14 cellular contexts compared by ENCODE assay signal in genomic region chr4:1207157-1207470, GRCh38. TPM values are rescaled to one million over a fixed set of nuclear protein-coding genes. Genes with fewer than 3 reads are reported as not detected.
DNase-seq lines count a peak whose midpoint lies in the region; ATAC-seq and TF ChIP-seq lines count a peak whose summit lies in the region.
"Had no signal": no experiment of that assay in that cellular context is flagged by ENCODE, and none has a peak within 500 bp of the region (broad histone marks: within the 10 kb centered on the region; RNA-seq: fewer than 3 reads in every experiment).

No MANE protein-coding gene starts in this region.

- H3K4me1 Mint-ChIP-seq in activated CD8-positive, alpha-beta T cell treated with anti-CD3 and anti-CD28 coated beads for 36 hours (ENCODE audit: low read depth) = peaks cover 27% of the 10 kb centered on the region
- H3K4me1 Mint-ChIP-seq in activated CD8-positive, alpha-beta T cell treated with anti-CD3 and anti-CD28 coated beads, Interleukin-2, amount 10 ng/mL, durations not matched to agents 7 days and 5 days (ENCODE audit: low read depth) = peaks cover 32% of the 10 kb centered on the region
- no peaks in the 10 kb centered on the region; the same call in 2 of the 3 replicates for H3K4me1 Mint-ChIP-seq in GM23338

- no peak overlapping the region for H2AFZ ChIP-seq in GM23338

- H4K20me1 ChIP-seq in GM23338 (replicated peaks; ENCODE audit: insufficient read depth) = no peaks in the 10 kb centered on the region

- intact Hi-C loops in activated CD8-positive, alpha-beta T cell treated with anti-CD3 and anti-CD28 coated beads for 36 hours (cut with micrococcal nuclease) = no loop called here
- intact Hi-C loops in left ventricle myocardium inferior (cut with micrococcal nuclease) = no loop called here
- intact Hi-C loops in sciatic nerve (cut with DNase I) = no loop called here

- H3K4me3 ChIP-seq in GM23338 (no peak overlapping the region), left ventricle myocardium inferior (no peak overlapping the region)
- H3K4me3 ChIP-seq: heart right ventricle, thoracic aorta had no signal

- H3F3A ChIP-seq in GM23338 (replicated peaks; ENCODE audit: low read depth) = no peaks in the 10 kb centered on the region

- peak; percentile 0 for DNase-seq in activated CD8-positive, alpha-beta T cell treated with anti-CD3 and anti-CD28 coated beads for 36 hours
- DNase-seq in activated CD8-positive, alpha-beta T cell treated with anti-CD3 and anti-CD28 coated beads, Interleukin-2, amount 10 ng/mL, durations not matched to agents 7 days and 5 days = no peak
- DNase-seq in GM23338 (ENCODE audit: low spot score) (peak; percentile 0), left ventricle myocardium inferior (peak; percentile 16), sciatic nerve (ENCODE audit: low spot score) (peak; percentile 55), NCI-H774 (lab: John Stamatoyannopoulos, UW) (no peak), germinal center (ENCODE audit: low spot score) (no peak), NCI-H82 (lab: John Stamatoyannopoulos, UW) (no peak)
- DNase-seq: GOT3, NCI-H187 treated with DMSO at 0.1 percent for 48 hours, NCI-H446 treated with DMSO at 0.1 percent for 48 hours, SIG-M5 had no signal

- no peaks in the 10 kb centered on the region for H3K27me3 ChIP-seq in GM23338 (ENCODE audit: insufficient read depth)
- H3K27me3 ChIP-seq in left ventricle myocardium inferior (ENCODE audit: low read depth) = no peaks in the 10 kb centered on the region
- H3K27me3 ChIP-seq: heart right ventricle had no signal

- no peaks in the 10 kb centered on the region for H3K9me3 ChIP-seq in left ventricle myocardium inferior (replicated peaks)
- H3K9me3 ChIP-seq: heart right ventricle, thoracic aorta had no signal

- no peaks in the 10 kb centered on the region for H3K9me2 ChIP-seq in GM23338 (ENCODE audit: insufficient read depth)

- no peak overlapping the region for H3K27ac Mint-ChIP-seq in activated CD8-positive, alpha-beta T cell treated with anti-CD3 and anti-CD28 coated beads for 36 hours
- no peak overlapping the region for H3K27ac Mint-ChIP-seq in activated CD8-positive, alpha-beta T cell treated with anti-CD3 and anti-CD28 coated beads, Interleukin-2, amount 10 ng/mL, durations not matched to agents 7 days and 5 days
- H3K27ac Mint-ChIP-seq in GM23338 = no peak overlapping the region

- POLR2A ChIA-PET in activated CD8-positive, alpha-beta T cell treated with anti-CD3 and anti-CD28 coated beads for 36 hours (lab: Charles Lee) = interaction anchor here (1.1 kb wide), 1 partner anchor 10 kb away, joined by 3 read pairs; no protein-coding TSS in a partner anchor
- POLR2A ChIA-PET in activated CD8-positive, alpha-beta T cell treated with anti-CD3 and anti-CD28 coated beads, Interleukin-2, amount 10 ng/mL, durations not matched to agents 7 days and 5 days (lab: Charles Lee) = no interaction called here

- H3K27ac ChIP-seq in GM23338 (ENCODE audit: low read depth) = no peak overlapping the region
- H3K27ac ChIP-seq in left ventricle myocardium inferior (replicated peaks) = peak overlapping the region; percentile 33
- H3K27ac ChIP-seq: thoracic aorta had no signal

- no peak overlapping the region for H3K4me2 ChIP-seq in GM23338

- H3K9me3 Mint-ChIP-seq in activated CD8-positive, alpha-beta T cell treated with anti-CD3 and anti-CD28 coated beads for 36 hours = no peaks in the 10 kb centered on the region
- no peaks in the 10 kb centered on the region for H3K9me3 Mint-ChIP-seq in activated CD8-positive, alpha-beta T cell treated with anti-CD3 and anti-CD28 coated beads, Interleukin-2, amount 10 ng/mL, durations not matched to agents 7 days and 5 days (ENCODE audit: insufficient read depth)
- H3K9me3 Mint-ChIP-seq in GM23338 = no peaks in the 10 kb centered on the region

- no peaks in the 10 kb centered on the region for H3K79me2 ChIP-seq in GM23338 (replicated peaks; ENCODE audit: insufficient read depth)

- no peaks in the 10 kb centered on the region for H3K4me1 ChIP-seq in GM23338 (ENCODE audit: insufficient read depth)
- H3K4me1 ChIP-seq in left ventricle myocardium inferior = peaks cover 58% of the 10 kb centered on the region

- no peaks in the 10 kb centered on the region for H3K27me3 Mint-ChIP-seq in activated CD8-positive, alpha-beta T cell treated with anti-CD3 and anti-CD28 coated beads for 36 hours
- H3K27me3 Mint-ChIP-seq in activated CD8-positive, alpha-beta T cell treated with anti-CD3 and anti-CD28 coated beads, Interleukin-2, amount 10 ng/mL, durations not matched to agents 7 days and 5 days (ENCODE audit: low read depth) = no peaks in the 10 kb centered on the region
- peaks cover 8% of the 10 kb centered on the region for H3K27me3 Mint-ChIP-seq in GM23338 (ENCODE audit: insufficient read depth, low read depth, poor library complexity)

- no peak overlapping the region for H3K4me3 Mint-ChIP-seq in activated CD8-positive, alpha-beta T cell treated with anti-CD3 and anti-CD28 coated beads for 36 hours
- no peak overlapping the region for H3K4me3 Mint-ChIP-seq in activated CD8-positive, alpha-beta T cell treated with anti-CD3 and anti-CD28 coated beads, Interleukin-2, amount 10 ng/mL, durations not matched to agents 7 days and 5 days
- no peak overlapping the region for H3K4me3 Mint-ChIP-seq in GM23338

- no peaks in the 10 kb centered on the region for H3K36me3 ChIP-seq in GM23338 (ENCODE audit: insufficient read depth)
- H3K36me3 ChIP-seq in left ventricle myocardium inferior = peaks cover 18% of the 10 kb centered on the region
- H3K36me3 ChIP-seq: thoracic aorta had no signal

- CTCF ChIA-PET in activated CD8-positive, alpha-beta T cell treated with anti-CD3 and anti-CD28 coated beads for 36 hours (lab: Charles Lee) = no interaction called here
- CTCF ChIA-PET in activated CD8-positive, alpha-beta T cell treated with anti-CD3 and anti-CD28 coated beads, Interleukin-2, amount 10 ng/mL, durations not matched to agents 7 days and 5 days (lab: Charles Lee) = no interaction called here

- no peak for TF ChIP-seq CTCF in activated CD8-positive, alpha-beta T cell treated with anti-CD3 and anti-CD28 coated beads for 36 hours (IDR thresholded peaks at IDR 0.05)
- TF ChIP-seq CTCF in GM23338 (conservative IDR thresholded peaks at IDR 0.05; ENCODE audit: low read depth in 2 of 2) = no peak
- no peak for TF ChIP-seq CTCF in left ventricle myocardium inferior (IDR thresholded peaks at IDR 0.05; ENCODE audit: borderline replicate concordance)

- H3K36me3 Mint-ChIP-seq in activated CD8-positive, alpha-beta T cell treated with anti-CD3 and anti-CD28 coated beads for 36 hours (ENCODE audit: low read depth) = no peaks in the 10 kb centered on the region
- H3K36me3 Mint-ChIP-seq in activated CD8-positive, alpha-beta T cell treated with anti-CD3 and anti-CD28 coated beads, Interleukin-2, amount 10 ng/mL, durations not matched to agents 7 days and 5 days (ENCODE audit: low read depth) = peaks cover 16% of the 10 kb centered on the region
- peaks cover 7% of the 10 kb centered on the region for H3K36me3 Mint-ChIP-seq in GM23338 (ENCODE audit: low read depth)

- ATAC-seq in activated CD8-positive, alpha-beta T cell treated with anti-CD3 and anti-CD28 coated beads for 36 hours = no peak
- no peak for ATAC-seq in activated CD8-positive, alpha-beta T cell treated with anti-CD3 and anti-CD28 coated beads, Interleukin-2, amount 10 ng/mL, durations not matched to agents 7 days and 5 days
- ATAC-seq in GM23338 (no peak), sciatic nerve (no peak)

TF ChIP-seq in GM23338, 12 proteins besides CTCF, POLR2A, EP300 and RAD21 (continues in another document):
- TF ChIP-seq, protein P1, sequence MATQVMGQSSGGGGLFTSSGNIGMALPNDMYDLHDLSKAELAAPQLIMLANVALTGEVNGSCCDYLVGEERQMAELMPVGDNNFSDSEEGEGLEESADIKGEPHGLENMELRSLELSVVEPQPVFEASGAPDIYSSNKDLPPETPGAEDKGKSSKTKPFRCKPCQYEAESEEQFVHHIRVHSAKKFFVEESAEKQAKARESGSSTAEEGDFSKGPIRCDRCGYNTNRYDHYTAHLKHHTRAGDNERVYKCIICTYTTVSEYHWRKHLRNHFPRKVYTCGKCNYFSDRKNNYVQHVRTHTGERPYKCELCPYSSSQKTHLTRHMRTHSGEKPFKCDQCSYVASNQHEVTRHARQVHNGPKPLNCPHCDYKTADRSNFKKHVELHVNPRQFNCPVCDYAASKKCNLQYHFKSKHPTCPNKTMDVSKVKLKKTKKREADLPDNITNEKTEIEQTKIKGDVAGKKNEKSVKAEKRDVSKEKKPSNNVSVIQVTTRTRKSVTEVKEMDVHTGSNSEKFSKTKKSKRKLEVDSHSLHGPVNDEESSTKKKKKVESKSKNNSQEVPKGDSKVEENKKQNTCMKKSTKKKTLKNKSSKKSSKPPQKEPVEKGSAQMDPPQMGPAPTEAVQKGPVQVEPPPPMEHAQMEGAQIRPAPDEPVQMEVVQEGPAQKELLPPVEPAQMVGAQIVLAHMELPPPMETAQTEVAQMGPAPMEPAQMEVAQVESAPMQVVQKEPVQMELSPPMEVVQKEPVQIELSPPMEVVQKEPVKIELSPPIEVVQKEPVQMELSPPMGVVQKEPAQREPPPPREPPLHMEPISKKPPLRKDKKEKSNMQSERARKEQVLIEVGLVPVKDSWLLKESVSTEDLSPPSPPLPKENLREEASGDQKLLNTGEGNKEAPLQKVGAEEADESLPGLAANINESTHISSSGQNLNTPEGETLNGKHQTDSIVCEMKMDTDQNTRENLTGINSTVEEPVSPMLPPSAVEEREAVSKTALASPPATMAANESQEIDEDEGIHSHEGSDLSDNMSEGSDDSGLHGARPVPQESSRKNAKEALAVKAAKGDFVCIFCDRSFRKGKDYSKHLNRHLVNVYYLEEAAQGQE (IDR thresholded peaks at IDR 0.05; ENCODE audit: unreplicated experiment) = no peak
- no peak for TF ChIP-seq ZNF331 (CRISPR knock-in tag; IDR thresholded peaks at IDR 0.05; ENCODE audit: low read depth)
- no peak for TF ChIP-seq STAT1 (IDR thresholded peaks at IDR 0.05; ENCODE audit: unreplicated experiment)
- TF ChIP-seq EZH2phosphoT487 (IDR thresholded peaks at IDR 0.05; ENCODE audit: unreplicated experiment) = no peak
- TF ChIP-seq CREB1 (CRISPR knock-in tag; IDR thresholded peaks at IDR 0.05; ENCODE audit: low read depth) = no peak

RNA-seq across cellular contexts. Expression of gene SPON2, which starts 34.7 kb away (rescaled TPM):
- 10 to 100 TPM in 1 of 2 experiments, 1 to 10 TPM in 1; 9.9 to 10.5 TPM for total RNA-seq in activated CD8-positive, alpha-beta T cell treated with anti-CD3 and anti-CD28 coated beads for 36 hours
- 10 to 100 TPM; 14.7 to 14.9 TPM for total RNA-seq in activated CD8-positive, alpha-beta T cell treated with anti-CD3 and anti-CD28 coated beads, Interleukin-2, amount 10 ng/mL, durations not matched to agents 7 days and 5 days
- total RNA-seq in GM23338 (2014; rRNA removed; shearing (Covaris generic)) = 2.1 and 2.2 TPM in 2 replicates
- 1.2 and 2.4 TPM in 2 replicates for polyA plus RNA-seq in GM23338 (2016; fragmentation: Nextera tagmentation; extraction: Ambion mirVana)
- total RNA-seq in left ventricle myocardium inferior = 13.9 TPM
- total RNA-seq in sciatic nerve = 35.6 TPM

RNA-seq across cellular contexts. Expression of gene CTBP1, which starts 41.8 kb away (rescaled TPM):
- total RNA-seq in activated CD8-positive, alpha-beta T cell treated with anti-CD3 and anti-CD28 coated beads for 36 hours = 100 to 1,000 TPM; 136 TPM
- 100 to 1,000 TPM; 214 to 217 TPM for total RNA-seq in activated CD8-positive, alpha-beta T cell treated with anti-CD3 and anti-CD28 coated beads, Interleukin-2, amount 10 ng/mL, durations not matched to agents 7 days and 5 days
- total RNA-seq in GM23338 (2014; rRNA removed; shearing (Covaris generic)) = 125 and 192 TPM in 2 replicates
- 74.0 and 89.2 TPM in 2 replicates for polyA plus RNA-seq in GM23338 (2016; fragmentation: Nextera tagmentation; extraction: Ambion mirVana)
- total RNA-seq in left ventricle myocardium inferior (112 TPM), sciatic nerve (143 TPM)

Comparison
In these comparisons a context has a peak if more than half of its experiments do, and no peak if none do; other contexts are left out.
1. DNase-seq: peak in activated CD8-positive, alpha-beta T cell treated with anti-CD3 and anti-CD28 coated beads for 36 hours (single experiment), GM23338 (single experiment), left ventricle myocardium inferior (single experiment) and sciatic nerve (single experiment); none in activated CD8-positive, alpha-beta T cell treated with anti-CD3 and anti-CD28 coated beads, Interleukin-2, amount 10 ng/mL, durations not matched to agents 7 days and 5 days (single experiment), NCI-H774 (single experiment), germinal center (single experiment) and NCI-H82 (single experiment).